In genomic region chr2:104412384-104412783, GRCh38 we compare ENCODE assay signal across 8 cellular contexts.
DNase-seq lines count a peak whose midpoint lies in the region; ATAC-seq and TF ChIP-seq lines count a peak whose summit lies in the region.

No MANE protein-coding gene starts in this region.

- H3K9me2 ChIP-seq in SU-DHL-6 (replicated peaks; ENCODE audit: insufficient read depth, low read length), result no peaks in the 10 kb centered on the region

- H3K27ac ChIP-seq in 22Rv1 (no peak overlapping the region), SU-DHL-6 (ENCODE audit: low read depth, low read length) (no peak overlapping the region)

- H3F3A ChIP-seq in SU-DHL-6 (ENCODE audit: insufficient read depth), result no peaks in the 10 kb centered on the region

- no peaks in the 10 kb centered on the region for H3K79me2 ChIP-seq in SU-DHL-6 (ENCODE audit: insufficient read depth, low read length)

- H3K4me3 ChIP-seq in SU-DHL-6 (ENCODE audit: insufficient read depth, low read length, poor library complexity, severe bottlenecking), result no peak overlapping the region

- no peaks in the 10 kb centered on the region for H3K9me3 ChIP-seq in SU-DHL-6 (ENCODE audit: insufficient read depth, low read length)

- H3K9ac ChIP-seq in SU-DHL-6 (ENCODE audit: low read length), result no peak overlapping the region

- no peak overlapping the region for H2AFZ ChIP-seq in SU-DHL-6 (ENCODE audit: low read depth, low read length, severe bottlenecking)

- TF ChIP-seq CTCF in 22Rv1 (IDR thresholded peaks at IDR 0.05) (peak; percentile 86), SU-DHL-6 (IDR thresholded peaks at IDR 0.05; ENCODE audit: insufficient read depth, low read length, poor library complexity, severe bottlenecking) (peak; percentile 68)

- H3K36me3 ChIP-seq in SU-DHL-6 (ENCODE audit: low read length), result no peaks in the 10 kb centered on the region

- H3K4me2 ChIP-seq in SU-DHL-6 (ENCODE audit: low read depth, low read length, poor library complexity, severe bottlenecking), result no peak overlapping the region

- H3K27me3 ChIP-seq in SU-DHL-6 (ENCODE audit: low read length), result no peaks in the 10 kb centered on the region

- peak; percentile 3 for DNase-seq in ELR (ENCODE audit: low read depth)
- DNase-seq in left lobe of liver (ENCODE audit: low spot score), result peak; percentile 71
- no peak for DNase-seq in NCI-H146 (lab: John Stamatoyannopoulos, UW)
- DNase-seq in EL, result no peak

- ATAC-seq in HG02938 (IDR thresholded peaks at IDR 0.05; ENCODE audit: unreplicated experiment) (peak; percentile 76), left lobe of liver (peak; percentile 87), HG02970 (IDR thresholded peaks at IDR 0.05; ENCODE audit: low FRiP score, unreplicated experiment) (no peak)

- no peaks in the 10 kb centered on the region for H4K20me1 ChIP-seq in SU-DHL-6 (ENCODE audit: low read depth, low read length)

Comparison
In these comparisons a context has a peak if more than half of its experiments do, and no peak if none do; other contexts are left out.
1. DNase-seq: peak in ELR (single experiment) and left lobe of liver (single experiment); none in NCI-H146 (single experiment) and EL (single experiment).